Comparison of ENCODE assay signal across 1 cellular context in the genomic region with DNA sequence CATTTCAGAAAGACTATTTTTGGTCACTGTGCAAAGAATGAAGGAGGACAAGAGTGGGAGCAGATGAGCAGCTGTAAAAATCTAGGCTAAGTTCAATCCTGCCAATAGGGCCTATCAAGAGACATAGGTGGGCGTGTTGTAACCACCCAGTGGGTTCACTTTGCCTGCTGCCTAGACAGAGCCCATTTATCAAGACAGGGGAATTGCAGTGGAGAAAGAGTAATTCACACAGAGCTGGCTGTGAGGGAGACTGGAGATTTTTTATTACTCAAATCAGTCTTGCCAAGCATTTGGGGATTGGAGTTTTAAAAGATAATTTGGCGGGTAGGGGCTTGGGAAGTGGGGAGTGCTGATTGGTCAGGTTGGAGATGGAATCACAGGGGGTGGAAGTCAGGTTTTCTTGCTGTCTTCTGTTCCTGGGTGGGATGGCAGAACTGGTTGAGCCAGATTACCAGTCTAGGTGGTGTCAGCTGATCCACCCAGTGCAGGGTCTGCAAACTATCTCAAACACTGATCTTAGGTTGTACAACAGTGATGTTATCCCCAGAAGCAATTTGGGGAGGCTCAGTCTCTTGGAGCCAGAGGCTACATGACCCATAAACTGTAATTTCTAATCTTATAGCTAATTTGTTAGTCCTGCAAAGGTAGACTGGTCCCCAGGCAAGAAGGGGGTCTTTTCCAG.
TF ChIP-seq lines count a peak whose summit lies in the region.

No MANE protein-coding gene starts in this region.

TF ChIP-seq in IMR-90, 13 proteins besides CTCF, POLR2A, EP300 and RAD21:
- TF ChIP-seq BHLHE40 (IDR thresholded peaks at IDR 0.05; ENCODE audit: low read depth, low read length) (no peak), MXI1 (IDR thresholded peaks at IDR 0.05; ENCODE audit: borderline replicate concordance, low read depth, low read length) (no peak), RFX5 (IDR thresholded peaks at IDR 0.05; ENCODE audit: low read depth, low read length) (no peak), MAFK (IDR thresholded peaks at IDR 0.05; ENCODE audit: low read depth, low read length) (no peak), CEBPB (IDR thresholded peaks at IDR 0.05; ENCODE audit: low read depth, low read length) (no peak), FOS (IDR thresholded peaks at IDR 0.05; ENCODE audit: low read depth, low read length) (no peak), SMC3 (IDR thresholded peaks at IDR 0.05; ENCODE audit: low read depth, low read length) (no peak), NFE2L2 (IDR thresholded peaks at IDR 0.05; ENCODE audit: low read depth, low read length) (no peak), MAZ (IDR thresholded peaks at IDR 0.05; ENCODE audit: borderline replicate concordance, low read depth, low read length) (no peak), CHD1 (IDR thresholded peaks at IDR 0.05; ENCODE audit: low read depth, low read length) (no peak)
- TF ChIP-seq, protein P1, sequence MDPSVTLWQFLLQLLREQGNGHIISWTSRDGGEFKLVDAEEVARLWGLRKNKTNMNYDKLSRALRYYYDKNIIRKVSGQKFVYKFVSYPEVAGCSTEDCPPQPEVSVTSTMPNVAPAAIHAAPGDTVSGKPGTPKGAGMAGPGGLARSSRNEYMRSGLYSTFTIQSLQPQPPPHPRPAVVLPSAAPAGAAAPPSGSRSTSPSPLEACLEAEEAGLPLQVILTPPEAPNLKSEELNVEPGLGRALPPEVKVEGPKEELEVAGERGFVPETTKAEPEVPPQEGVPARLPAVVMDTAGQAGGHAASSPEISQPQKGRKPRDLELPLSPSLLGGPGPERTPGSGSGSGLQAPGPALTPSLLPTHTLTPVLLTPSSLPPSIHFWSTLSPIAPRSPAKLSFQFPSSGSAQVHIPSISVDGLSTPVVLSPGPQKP (IDR thresholded peaks at IDR 0.05; ENCODE audit: borderline replicate concordance, low read depth, low read length): no peak
- TF ChIP-seq, protein P2, sequence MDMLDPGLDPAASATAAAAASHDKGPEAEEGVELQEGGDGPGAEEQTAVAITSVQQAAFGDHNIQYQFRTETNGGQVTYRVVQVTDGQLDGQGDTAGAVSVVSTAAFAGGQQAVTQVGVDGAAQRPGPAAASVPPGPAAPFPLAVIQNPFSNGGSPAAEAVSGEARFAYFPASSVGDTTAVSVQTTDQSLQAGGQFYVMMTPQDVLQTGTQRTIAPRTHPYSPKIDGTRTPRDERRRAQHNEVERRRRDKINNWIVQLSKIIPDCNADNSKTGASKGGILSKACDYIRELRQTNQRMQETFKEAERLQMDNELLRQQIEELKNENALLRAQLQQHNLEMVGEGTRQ (IDR thresholded peaks at IDR 0.05; ENCODE audit: low read depth, low read length): no peak
